Comparison of ENCODE assay signal across 11 cellular contexts in genomic region chr12:9868951-9869306, GRCh38. TPM values are rescaled to one million over a fixed set of nuclear protein-coding genes. Genes with fewer than 3 reads are reported as not detected.
DNase-seq lines count a peak whose midpoint lies in the region; ATAC-seq and TF ChIP-seq lines count a peak whose summit lies in the region.
"Had no signal": no experiment of that assay in that cellular context is flagged by ENCODE, and none has a peak within 500 bp of the region (broad histone marks: within the 10 kb centered on the region; RNA-seq: fewer than 3 reads in every experiment).

No MANE protein-coding gene starts in this region.

- H3K27me3 ChIP-seq in left ventricle myocardium inferior (ENCODE audit: low read depth) (no peaks in the 10 kb centered on the region), uterus (no peaks in the 10 kb centered on the region)

- TF ChIP-seq POLR2A in uterus (IDR thresholded peaks at IDR 0.05): no peak

- H3K36me3 ChIP-seq in left ventricle myocardium inferior (no peaks in the 10 kb centered on the region), mucosa of descending colon (ENCODE audit: low read depth) (no peaks in the 10 kb centered on the region), uterus (no peaks in the 10 kb centered on the region)

- TF ChIP-seq CTCF in left ventricle myocardium inferior (IDR thresholded peaks at IDR 0.05; ENCODE audit: borderline replicate concordance) (no peak), astrocyte of the cerebellum (IDR thresholded peaks at IDR 0.05; ENCODE audit: low read depth, low read length, missing control alignments) (no peak), mucosa of descending colon (IDR thresholded peaks at IDR 0.05) (no peak), uterus (IDR thresholded peaks at IDR 0.05) (no peak)

- ATAC-seq in Right ventricle myocardium superior (ENCODE audit: poor library complexity) (no peak), mucosa of descending colon (no peak), HG03442 (IDR thresholded peaks at IDR 0.05; ENCODE audit: unreplicated experiment) (no peak)

- H3K9me3 ChIP-seq in left ventricle myocardium inferior (replicated peaks) (peaks cover 9% of the 10 kb centered on the region), mucosa of descending colon (no peaks in the 10 kb centered on the region), uterus (peaks cover 0 to 4% of the 10 kb centered on the region in 2 donors)

- intact Hi-C loops in left ventricle myocardium inferior (cut with micrococcal nuclease): no loop called here
- intact Hi-C loops in Right ventricle myocardium superior (cut with DNase I): no loop called here
- intact Hi-C loops in mucosa of descending colon (cut with DNase I, micrococcal nuclease): no loop called here
- intact Hi-C loops in uterus (cut with DNase I; ENCODE audit: low total_unique reads): no loop called here

- H3K4me1 ChIP-seq in left ventricle myocardium inferior (peaks cover 5% of the 10 kb centered on the region), mucosa of descending colon (ENCODE audit: low read depth) (no peaks in the 10 kb centered on the region), uterus (peaks cover 0 to 4% of the 10 kb centered on the region in 2 donors)

- DNase-seq in left ventricle myocardium inferior: no peak
- DNase-seq in Right ventricle myocardium superior: no peak
- DNase-seq in astrocyte of the cerebellum (ENCODE audit: low read depth): no peak
- no peak for DNase-seq in mucosa of descending colon
- DNase-seq in uterus: no peak
- DNase-seq in NCI-H345 treated with DMSO at 0.1 percent for 48 hours (lab: John Stamatoyannopoulos, UW; ENCODE audit: unreplicated experiment): no peak
- no peak for DNase-seq in mucosa of gallbladder (ENCODE audit: low spot score)
- DNase-seq: COR-L47 had no signal

- in situ Hi-C loops in astrocyte of the cerebellum (cut with HindIII; ENCODE audit: low sequenced_read_pairs): no loop called here

- H3K27ac ChIP-seq in left ventricle myocardium inferior (replicated peaks) (peak overlapping the region; percentile 89), uterus (peak overlapping the region; percentile 84 to 99)

- peak overlapping the region; percentile 63 for H3K4me3 ChIP-seq in left ventricle myocardium inferior
- peak overlapping the region; percentile 33 for H3K4me3 ChIP-seq in astrocyte of the cerebellum (ENCODE audit: low read depth, low read length)
- H3K4me3 ChIP-seq in mucosa of descending colon: peak overlapping the region; percentile 11
- H3K4me3 ChIP-seq in uterus: peak overlapping the region; percentile 37 to 42

RNA-seq across cellular contexts. Expression of gene CLEC2B, which starts 0.2 kb away (rescaled TPM):
- 4.4 TPM for total RNA-seq in left ventricle myocardium inferior
- 3.7 TPM for total RNA-seq in Right ventricle myocardium superior
- total RNA-seq in mucosa of descending colon: 1 to 10 TPM; 3.5 to 7.3 (median 6.5) TPM
- 10 to 100 TPM in 3 of 4 donors, 1 to 10 TPM in 1; 9.7 to 28.4 (median 22.6) TPM for total RNA-seq in uterus
- 10.1 TPM for total RNA-seq in mucosa of gallbladder
- total RNA-seq: HT-29 had no signal

RNA-seq across cellular contexts. Expression of gene KLRF2, which starts 12.4 kb away (rescaled TPM):
- total RNA-seq in left ventricle myocardium inferior: not detected
- total RNA-seq in Right ventricle myocardium superior: not detected
- under 1 TPM in 1 of 3 donors, not detected in 2; 0.43 TPM for total RNA-seq in mucosa of descending colon
- not detected for total RNA-seq in uterus
- total RNA-seq in mucosa of gallbladder: not detected
- total RNA-seq: HT-29, left lobe of liver had no signal

RNA-seq across cellular contexts. Expression of gene KLRF1, which starts 41.6 kb away (rescaled TPM):
- total RNA-seq in left ventricle myocardium inferior (not detected), Right ventricle myocardium superior (0.30 TPM), mucosa of descending colon (under 1 TPM; 0.55 to 0.73 (median 0.58) TPM), uterus (1 to 10 TPM in 1 of 4 donors, under 1 TPM in 1, not detected in 2; 0.35 to 1.5 TPM), mucosa of gallbladder (not detected)
- total RNA-seq: HT-29, left lobe of liver had no signal

Comparison
In these comparisons a context has a peak if more than half of its experiments do, and no peak if none do; other contexts are left out.
1. H3K4me3 ChIP-seq: peak in every context shown above with its lines; median percentile 63 in left ventricle myocardium inferior; 40 in uterus; 33 in astrocyte of the cerebellum; 11 in mucosa of descending colon.